1 cellular context compared by ENCODE assay signal in the genomic region with DNA sequence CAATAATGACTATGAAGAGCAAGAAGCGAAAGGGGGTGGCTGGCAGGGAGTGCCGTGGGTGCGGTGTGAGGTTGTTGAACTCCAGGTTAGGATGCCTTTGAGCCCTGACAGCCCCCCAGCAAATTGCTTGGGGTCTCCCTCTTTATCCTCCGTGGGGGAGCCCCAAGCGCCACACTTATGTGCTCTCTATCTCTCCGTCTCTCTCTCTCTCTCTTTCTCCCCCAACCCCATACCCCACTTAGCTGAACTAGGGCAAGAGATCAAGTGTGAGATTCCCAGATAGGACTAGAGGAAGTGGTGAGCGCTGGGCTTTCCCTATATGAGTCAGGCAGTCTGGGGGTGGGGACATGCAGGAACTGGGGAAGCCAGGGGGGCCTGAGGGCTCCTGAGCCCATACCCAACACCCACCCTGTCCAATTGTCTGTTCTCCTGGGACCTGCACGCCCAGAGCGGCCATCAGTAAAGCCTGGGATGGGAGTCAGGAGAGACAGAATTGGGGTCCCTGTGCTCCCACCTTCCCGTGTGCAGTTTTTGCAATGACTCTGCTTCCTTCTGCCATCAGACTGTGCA.
TF ChIP-seq lines count a peak whose summit lies in the region.

No MANE protein-coding gene starts in this region.

TF ChIP-seq in K562, 482 proteins besides CTCF, POLR2A, EP300 and RAD21 (continued from another document):
- TF ChIP-seq SMARCE1 (IDR thresholded peaks at IDR 0.05): peak; percentile 94
- peak; percentile 56 for TF ChIP-seq GABPB1 (CRISPR knock-in tag; IDR thresholded peaks at IDR 0.05)
- no peak for TF ChIP-seq TCFL5 (CRISPR knock-in tag; conservative IDR thresholded peaks at IDR 0.05)
- no peak for TF ChIP-seq CAMTA2 (CRISPR knock-in tag; conservative IDR thresholded peaks at IDR 0.05)
- TF ChIP-seq JUN (IDR thresholded peaks at IDR 0.05; ENCODE audit: borderline replicate concordance, low read depth, low read length): peak; percentile 91
- TF ChIP-seq JUN (CRISPR knock-in tag; IDR thresholded peaks at IDR 0.05; ENCODE audit: borderline replicate concordance): no peak
- TF ChIP-seq HNRNPL (IDR thresholded peaks at IDR 0.05; ENCODE audit: low read depth, low read length): no peak
- no peak for TF ChIP-seq CHD4 (IDR thresholded peaks at IDR 0.05; ENCODE audit: insufficient read depth, insufficient replicate concordance, low read depth, low read length, poor library complexity, severe bottlenecking)
- TF ChIP-seq RCOR1 (IDR thresholded peaks at IDR 0.05; ENCODE audit: borderline replicate concordance in 1 of 2, low read depth in 2 of 2, low read length in 2 of 2): peak in 1 of 2 experiments; percentile 81; a peak in 2 of 4 replicates
- TF ChIP-seq MEF2A (IDR thresholded peaks at IDR 0.05; ENCODE audit: control insufficient read depth, low read depth, low read length): no peak
- TF ChIP-seq KLF6 (CRISPR knock-in tag; IDR thresholded peaks at IDR 0.05; ENCODE audit: borderline replicate concordance): no peak
- TF ChIP-seq L3MBTL2 (IDR thresholded peaks at IDR 0.05): no peak
- no peak for TF ChIP-seq PREB (CRISPR knock-in tag; IDR thresholded peaks at IDR 0.05)
- no peak for TF ChIP-seq SUPT5H (IDR thresholded peaks at IDR 0.05)
- no peak for TF ChIP-seq BMI1 (IDR thresholded peaks at IDR 0.05; ENCODE audit: low read length)
- TF ChIP-seq MBD1 (CRISPR knock-in tag; IDR thresholded peaks at IDR 0.05): no peak
- TF ChIP-seq, protein P1, sequence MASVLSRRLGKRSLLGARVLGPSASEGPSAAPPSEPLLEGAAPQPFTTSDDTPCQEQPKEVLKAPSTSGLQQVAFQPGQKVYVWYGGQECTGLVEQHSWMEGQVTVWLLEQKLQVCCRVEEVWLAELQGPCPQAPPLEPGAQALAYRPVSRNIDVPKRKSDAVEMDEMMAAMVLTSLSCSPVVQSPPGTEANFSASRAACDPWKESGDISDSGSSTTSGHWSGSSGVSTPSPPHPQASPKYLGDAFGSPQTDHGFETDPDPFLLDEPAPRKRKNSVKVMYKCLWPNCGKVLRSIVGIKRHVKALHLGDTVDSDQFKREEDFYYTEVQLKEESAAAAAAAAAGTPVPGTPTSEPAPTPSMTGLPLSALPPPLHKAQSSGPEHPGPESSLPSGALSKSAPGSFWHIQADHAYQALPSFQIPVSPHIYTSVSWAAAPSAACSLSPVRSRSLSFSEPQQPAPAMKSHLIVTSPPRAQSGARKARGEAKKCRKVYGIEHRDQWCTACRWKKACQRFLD (CRISPR knock-in tag; IDR thresholded peaks at IDR 0.05): no peak
- peak; percentile 91 for TF ChIP-seq SMARCA4 (IDR thresholded peaks at IDR 0.05)
- TF ChIP-seq CSDE1 (IDR thresholded peaks at IDR 0.05): no peak
- TF ChIP-seq KLF16 (IDR thresholded peaks at IDR 0.05): no peak
- no peak for TF ChIP-seq ELK1 (CRISPR knock-in tag; IDR thresholded peaks at IDR 0.05)
- peak; percentile 19; the same call in 1 of the 2 replicates for TF ChIP-seq ZBTB26 (CRISPR knock-in tag; IDR thresholded peaks at IDR 0.05)
- TF ChIP-seq DDX20 (tag; IDR thresholded peaks at IDR 0.05; ENCODE audit: low read depth): no peak
- TF ChIP-seq, protein P2, sequence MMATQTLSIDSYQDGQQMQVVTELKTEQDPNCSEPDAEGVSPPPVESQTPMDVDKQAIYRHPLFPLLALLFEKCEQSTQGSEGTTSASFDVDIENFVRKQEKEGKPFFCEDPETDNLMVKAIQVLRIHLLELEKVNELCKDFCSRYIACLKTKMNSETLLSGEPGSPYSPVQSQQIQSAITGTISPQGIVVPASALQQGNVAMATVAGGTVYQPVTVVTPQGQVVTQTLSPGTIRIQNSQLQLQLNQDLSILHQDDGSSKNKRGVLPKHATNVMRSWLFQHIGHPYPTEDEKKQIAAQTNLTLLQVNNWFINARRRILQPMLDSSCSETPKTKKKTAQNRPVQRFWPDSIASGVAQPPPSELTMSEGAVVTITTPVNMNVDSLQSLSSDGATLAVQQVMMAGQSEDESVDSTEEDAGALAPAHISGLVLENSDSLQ (IDR thresholded peaks at IDR 0.05): no peak
- TF ChIP-seq MTA3 (IDR thresholded peaks at IDR 0.05; ENCODE audit: borderline replicate concordance): peak; percentile 45; the same call in 1 of the 2 replicates
- TF ChIP-seq, protein P3, sequence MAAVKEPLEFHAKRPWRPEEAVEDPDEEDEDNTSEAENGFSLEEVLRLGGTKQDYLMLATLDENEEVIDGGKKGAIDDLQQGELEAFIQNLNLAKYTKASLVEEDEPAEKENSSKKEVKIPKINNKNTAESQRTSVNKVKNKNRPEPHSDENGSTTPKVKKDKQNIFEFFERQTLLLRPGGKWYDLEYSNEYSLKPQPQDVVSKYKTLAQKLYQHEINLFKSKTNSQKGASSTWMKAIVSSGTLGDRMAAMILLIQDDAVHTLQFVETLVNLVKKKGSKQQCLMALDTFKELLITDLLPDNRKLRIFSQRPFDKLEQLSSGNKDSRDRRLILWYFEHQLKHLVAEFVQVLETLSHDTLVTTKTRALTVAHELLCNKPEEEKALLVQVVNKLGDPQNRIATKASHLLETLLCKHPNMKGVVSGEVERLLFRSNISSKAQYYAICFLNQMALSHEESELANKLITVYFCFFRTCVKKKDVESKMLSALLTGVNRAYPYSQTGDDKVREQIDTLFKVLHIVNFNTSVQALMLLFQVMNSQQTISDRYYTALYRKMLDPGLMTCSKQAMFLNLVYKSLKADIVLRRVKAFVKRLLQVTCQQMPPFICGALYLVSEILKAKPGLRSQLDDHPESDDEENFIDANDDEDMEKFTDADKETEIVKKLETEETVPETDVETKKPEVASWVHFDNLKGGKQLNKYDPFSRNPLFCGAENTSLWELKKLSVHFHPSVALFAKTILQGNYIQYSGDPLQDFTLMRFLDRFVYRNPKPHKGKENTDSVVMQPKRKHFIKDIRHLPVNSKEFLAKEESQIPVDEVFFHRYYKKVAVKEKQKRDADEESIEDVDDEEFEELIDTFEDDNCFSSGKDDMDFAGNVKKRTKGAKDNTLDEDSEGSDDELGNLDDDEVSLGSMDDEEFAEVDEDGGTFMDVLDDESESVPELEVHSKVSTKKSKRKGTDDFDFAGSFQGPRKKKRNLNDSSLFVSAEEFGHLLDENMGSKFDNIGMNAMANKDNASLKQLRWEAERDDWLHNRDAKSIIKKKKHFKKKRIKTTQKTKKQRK (IDR thresholded peaks at IDR 0.05; ENCODE audit: borderline replicate concordance, low read depth, low read length): no peak
- peak; percentile 74 for TF ChIP-seq PRDM10 (IDR thresholded peaks at IDR 0.05; ENCODE audit: partially characterized antibody)
